ENCODE assay signal across 1 cellular context in the genomic region with DNA sequence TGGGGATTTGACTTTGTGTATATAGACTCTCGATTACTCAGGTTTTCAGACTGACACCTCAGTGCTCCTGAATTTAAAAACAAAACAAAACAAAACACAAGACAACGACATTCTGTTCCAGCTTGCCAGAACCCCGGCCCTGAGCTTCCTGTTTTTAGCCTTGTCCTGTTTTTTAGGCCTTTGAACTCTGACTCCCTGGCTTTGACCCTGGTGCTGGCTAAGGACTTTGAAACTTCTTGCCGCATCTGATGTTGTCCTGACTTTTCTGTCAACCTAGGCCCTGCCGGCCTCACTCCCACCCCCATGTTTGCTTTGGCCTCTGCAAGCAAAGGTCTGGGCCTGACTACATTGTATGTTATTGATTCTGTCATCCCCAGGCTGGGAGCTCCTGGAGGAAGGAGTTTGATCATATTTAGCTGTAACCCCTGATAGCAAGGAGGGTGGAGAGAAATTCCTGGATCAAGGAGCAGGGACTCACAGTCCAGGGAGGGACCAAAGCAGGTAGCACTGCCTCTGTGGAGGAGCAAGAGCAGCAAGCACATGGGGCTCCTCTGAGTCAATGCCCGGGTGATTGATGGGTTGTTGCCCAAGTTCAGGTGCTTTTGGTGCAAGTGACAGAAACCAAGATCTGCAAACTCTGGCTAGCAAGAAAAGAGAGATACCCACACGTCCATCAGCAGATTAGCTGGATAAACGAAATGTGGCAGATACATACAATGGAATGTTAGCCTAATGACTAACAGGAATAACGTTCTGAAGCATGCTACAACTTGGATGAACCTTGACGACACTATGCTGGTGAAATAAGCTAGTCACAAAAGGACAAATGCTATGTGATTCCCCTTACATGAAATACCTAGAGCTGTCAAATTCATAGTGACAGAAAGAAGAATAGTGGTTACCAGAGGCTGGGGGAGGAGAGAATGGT.
TF ChIP-seq lines count a peak whose summit lies in the region.

No MANE protein-coding gene starts in this region.

TF ChIP-seq in liver, 16 proteins besides CTCF, POLR2A, EP300 and RAD21 (continued from another document):
- TF ChIP-seq, protein P1, sequence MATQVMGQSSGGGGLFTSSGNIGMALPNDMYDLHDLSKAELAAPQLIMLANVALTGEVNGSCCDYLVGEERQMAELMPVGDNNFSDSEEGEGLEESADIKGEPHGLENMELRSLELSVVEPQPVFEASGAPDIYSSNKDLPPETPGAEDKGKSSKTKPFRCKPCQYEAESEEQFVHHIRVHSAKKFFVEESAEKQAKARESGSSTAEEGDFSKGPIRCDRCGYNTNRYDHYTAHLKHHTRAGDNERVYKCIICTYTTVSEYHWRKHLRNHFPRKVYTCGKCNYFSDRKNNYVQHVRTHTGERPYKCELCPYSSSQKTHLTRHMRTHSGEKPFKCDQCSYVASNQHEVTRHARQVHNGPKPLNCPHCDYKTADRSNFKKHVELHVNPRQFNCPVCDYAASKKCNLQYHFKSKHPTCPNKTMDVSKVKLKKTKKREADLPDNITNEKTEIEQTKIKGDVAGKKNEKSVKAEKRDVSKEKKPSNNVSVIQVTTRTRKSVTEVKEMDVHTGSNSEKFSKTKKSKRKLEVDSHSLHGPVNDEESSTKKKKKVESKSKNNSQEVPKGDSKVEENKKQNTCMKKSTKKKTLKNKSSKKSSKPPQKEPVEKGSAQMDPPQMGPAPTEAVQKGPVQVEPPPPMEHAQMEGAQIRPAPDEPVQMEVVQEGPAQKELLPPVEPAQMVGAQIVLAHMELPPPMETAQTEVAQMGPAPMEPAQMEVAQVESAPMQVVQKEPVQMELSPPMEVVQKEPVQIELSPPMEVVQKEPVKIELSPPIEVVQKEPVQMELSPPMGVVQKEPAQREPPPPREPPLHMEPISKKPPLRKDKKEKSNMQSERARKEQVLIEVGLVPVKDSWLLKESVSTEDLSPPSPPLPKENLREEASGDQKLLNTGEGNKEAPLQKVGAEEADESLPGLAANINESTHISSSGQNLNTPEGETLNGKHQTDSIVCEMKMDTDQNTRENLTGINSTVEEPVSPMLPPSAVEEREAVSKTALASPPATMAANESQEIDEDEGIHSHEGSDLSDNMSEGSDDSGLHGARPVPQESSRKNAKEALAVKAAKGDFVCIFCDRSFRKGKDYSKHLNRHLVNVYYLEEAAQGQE (IDR thresholded peaks at IDR 0.05), result peak; percentile 62
- TF ChIP-seq JUND (IDR thresholded peaks at IDR 0.05) (peak; percentile 89 to 92), TAF1 (conservative IDR thresholded peaks at IDR 0.05) (peak; percentile 23), SP1 (IDR thresholded peaks at IDR 0.05) (peak; percentile 96), HNF4A (conservative IDR thresholded peaks at IDR 0.05) (peak; percentile 97), FOXA2 (IDR thresholded peaks at IDR 0.05) (peak; percentile 91)
